ENCODE assay signal across 8 cellular contexts in the genomic region with DNA sequence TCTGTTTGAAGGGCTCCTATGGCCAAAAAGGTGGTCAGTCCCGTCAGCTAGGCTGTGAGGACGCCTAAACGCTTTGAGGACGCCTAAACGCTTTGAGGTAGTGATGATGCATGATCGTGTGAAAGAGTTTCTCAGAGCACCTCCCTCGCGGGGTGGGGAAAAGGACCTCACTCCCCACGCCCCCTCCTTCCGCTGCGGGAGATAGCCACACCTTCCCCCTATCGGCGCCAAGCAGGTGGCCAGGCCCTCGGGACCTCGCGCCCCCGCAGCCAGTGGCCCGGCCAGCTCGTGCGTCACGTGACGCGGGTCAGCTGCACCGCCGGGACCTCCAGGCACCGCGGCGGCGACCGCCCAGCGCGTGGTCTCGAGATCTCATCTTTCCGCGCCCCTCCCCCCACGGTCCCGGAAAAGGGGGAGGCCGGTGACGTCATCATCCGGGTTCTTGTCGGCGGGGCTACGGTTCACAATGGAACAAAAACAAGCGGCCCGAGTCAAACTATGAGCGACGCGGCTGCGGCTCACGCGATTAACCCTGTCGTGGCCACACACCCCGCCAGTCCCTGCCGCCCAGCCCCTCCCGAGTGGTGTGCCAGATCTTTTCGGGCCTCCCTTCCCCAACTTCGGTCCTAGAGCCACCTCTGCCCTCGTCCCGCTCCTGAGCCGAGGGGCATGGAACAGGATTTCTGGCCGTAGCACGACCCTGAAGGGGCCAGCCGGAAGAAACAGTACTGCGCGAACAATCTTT. TPM values are rescaled to one million over a fixed set of nuclear protein-coding genes. Genes with fewer than 3 reads are reported as not detected.
DNase-seq lines count a peak whose midpoint lies in the region; ATAC-seq and TF ChIP-seq lines count a peak whose summit lies in the region.

No MANE protein-coding gene starts in this region.

- DNase-seq in GM10266 (ENCODE audit: extremely low spot score) (peak; percentile 82), NCI-H1092 treated with DMSO at 0.1 percent for 48 hours (lab: John Stamatoyannopoulos, UW) (peak; percentile 99), glomerular endothelial cell (ENCODE audit: extremely low read depth, low read depth, low spot score) (peak; percentile 74), nucleus accumbens (lab: John Stamatoyannopoulos, UW) (peak; percentile 8 to 98 (median 91)), suprapubic skin (ENCODE audit: low spot score in 2 of 2) (peak; percentile 96 to 99)

- H3K27ac Mint-ChIP-seq in activated naive CD8-positive, alpha-beta T cell = peak overlapping the region; percentile 99

- no peaks in the 10 kb centered on the region for H3K36me3 ChIP-seq in suprapubic skin

- no peak for TF ChIP-seq EP300 in suprapubic skin (IDR thresholded peaks at IDR 0.05)

- peak overlapping the region; percentile 83 for H3K4me3 ChIP-seq in suprapubic skin

- peak; percentile 60 for ATAC-seq in HG02623 (IDR thresholded peaks at IDR 0.05; ENCODE audit: unreplicated experiment)
- peak; percentile 72 for ATAC-seq in SK-N-SH treated with all-trans-retinoic acid at 6 μM for 48 hours

- TF ChIP-seq CTCF in GM10266 (IDR thresholded peaks at IDR 0.05; ENCODE audit: control insufficient read depth, insufficient read depth, low read depth, missing control alignments) (no peak), suprapubic skin (IDR thresholded peaks at IDR 0.05) (no peak)

- no peaks in the 10 kb centered on the region for H3K27me3 ChIP-seq in suprapubic skin

- TF ChIP-seq POLR2A in suprapubic skin (IDR thresholded peaks at IDR 0.05) = peak in 1 of 2 donors; percentile 63

- no peaks in the 10 kb centered on the region for H3K27me3 Mint-ChIP-seq in activated naive CD8-positive, alpha-beta T cell

- peak overlapping the region; percentile 94 for H3K27ac ChIP-seq in suprapubic skin

- H3K9me3 ChIP-seq in suprapubic skin = no peaks in the 10 kb centered on the region

- peak overlapping the region; percentile 93 for H3K4me3 Mint-ChIP-seq in activated naive CD8-positive, alpha-beta T cell

- no peaks in the 10 kb centered on the region for H3K9me3 Mint-ChIP-seq in activated naive CD8-positive, alpha-beta T cell (ENCODE audit: low read depth)

- peaks cover 28% of the 10 kb centered on the region for H3K4me1 Mint-ChIP-seq in activated naive CD8-positive, alpha-beta T cell (ENCODE audit: low read depth)

- peaks cover 2% of the 10 kb centered on the region for H3K36me3 Mint-ChIP-seq in activated naive CD8-positive, alpha-beta T cell

- WGBS in suprapubic skin = under 1% methylated on average over 18 of the region's 65 CpGs

- H3K4me1 ChIP-seq in suprapubic skin = peaks cover 15% of the 10 kb centered on the region

TF ChIP-seq in SK-N-SH treated with all-trans-retinoic acid at 6 μM for 48 hours, 23 proteins besides CTCF, POLR2A, EP300 and RAD21 (continues in another document):
- TF ChIP-seq SNAI2 (CRISPR knock-in tag; IDR thresholded peaks at IDR 0.05) (peak; percentile 98), TOX (CRISPR knock-in tag; IDR thresholded peaks at IDR 0.05; ENCODE audit: borderline replicate concordance) (no peak), ZNF8 (CRISPR knock-in tag; IDR thresholded peaks at IDR 0.05) (peak; percentile 9; the same call in 1 of the 2 replicates), ZC3H10 (CRISPR knock-in tag; IDR thresholded peaks at IDR 0.05) (0 out of 2 replicates have a peak, but pooled peaks have one; percentile 46), ZFP30 (CRISPR knock-in tag; IDR thresholded peaks at IDR 0.05) (peak; percentile 74), GLIS3 (CRISPR knock-in tag; IDR thresholded peaks at IDR 0.05) (peak; percentile 83; the same call in 1 of the 2 replicates), ZNF70 (CRISPR knock-in tag; IDR thresholded peaks at IDR 0.05) (peak; percentile 65), CSDC2 (CRISPR knock-in tag; IDR thresholded peaks at IDR 0.05) (0 out of 2 replicates have a peak, but pooled peaks have one; percentile 88), TCF4 (CRISPR knock-in tag; IDR thresholded peaks at IDR 0.05; ENCODE audit: borderline replicate concordance) (no peak), ISL1 (CRISPR knock-in tag; IDR thresholded peaks at IDR 0.05) (0 out of 2 replicates have a peak, but pooled peaks have one; percentile 5), PPARA (CRISPR knock-in tag; IDR thresholded peaks at IDR 0.05; ENCODE audit: borderline replicate concordance) (peak; percentile 91), ESRRG (CRISPR knock-in tag; IDR thresholded peaks at IDR 0.05) (peak; percentile 57; the same call in 1 of the 2 replicates), OSR1 (CRISPR knock-in tag; IDR thresholded peaks at IDR 0.05) (no peak), BACH2 (CRISPR knock-in tag; IDR thresholded peaks at IDR 0.05; ENCODE audit: borderline replicate concordance) (0 out of 2 replicates have a peak, but pooled peaks have one; percentile 72), RARB (CRISPR knock-in tag; IDR thresholded peaks at IDR 0.05) (no peak), ARNTL (CRISPR knock-in tag; IDR thresholded peaks at IDR 0.05; ENCODE audit: borderline replicate concordance, low read depth) (no peak)
- TF ChIP-seq, protein P1, sequence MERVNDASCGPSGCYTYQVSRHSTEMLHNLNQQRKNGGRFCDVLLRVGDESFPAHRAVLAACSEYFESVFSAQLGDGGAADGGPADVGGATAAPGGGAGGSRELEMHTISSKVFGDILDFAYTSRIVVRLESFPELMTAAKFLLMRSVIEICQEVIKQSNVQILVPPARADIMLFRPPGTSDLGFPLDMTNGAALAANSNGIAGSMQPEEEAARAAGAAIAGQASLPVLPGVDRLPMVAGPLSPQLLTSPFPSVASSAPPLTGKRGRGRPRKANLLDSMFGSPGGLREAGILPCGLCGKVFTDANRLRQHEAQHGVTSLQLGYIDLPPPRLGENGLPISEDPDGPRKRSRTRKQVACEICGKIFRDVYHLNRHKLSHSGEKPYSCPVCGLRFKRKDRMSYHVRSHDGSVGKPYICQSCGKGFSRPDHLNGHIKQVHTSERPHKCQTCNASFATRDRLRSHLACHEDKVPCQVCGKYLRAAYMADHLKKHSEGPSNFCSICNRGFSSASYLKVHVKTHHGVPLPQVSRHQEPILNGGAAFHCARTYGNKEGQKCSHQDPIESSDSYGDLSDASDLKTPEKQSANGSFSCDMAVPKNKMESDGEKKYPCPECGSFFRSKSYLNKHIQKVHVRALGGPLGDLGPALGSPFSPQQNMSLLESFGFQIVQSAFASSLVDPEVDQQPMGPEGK (CRISPR knock-in tag; IDR thresholded peaks at IDR 0.05; ENCODE audit: borderline replicate concordance) = no peak; the same call in 1 of the 2 replicates
- TF ChIP-seq, protein P2, sequence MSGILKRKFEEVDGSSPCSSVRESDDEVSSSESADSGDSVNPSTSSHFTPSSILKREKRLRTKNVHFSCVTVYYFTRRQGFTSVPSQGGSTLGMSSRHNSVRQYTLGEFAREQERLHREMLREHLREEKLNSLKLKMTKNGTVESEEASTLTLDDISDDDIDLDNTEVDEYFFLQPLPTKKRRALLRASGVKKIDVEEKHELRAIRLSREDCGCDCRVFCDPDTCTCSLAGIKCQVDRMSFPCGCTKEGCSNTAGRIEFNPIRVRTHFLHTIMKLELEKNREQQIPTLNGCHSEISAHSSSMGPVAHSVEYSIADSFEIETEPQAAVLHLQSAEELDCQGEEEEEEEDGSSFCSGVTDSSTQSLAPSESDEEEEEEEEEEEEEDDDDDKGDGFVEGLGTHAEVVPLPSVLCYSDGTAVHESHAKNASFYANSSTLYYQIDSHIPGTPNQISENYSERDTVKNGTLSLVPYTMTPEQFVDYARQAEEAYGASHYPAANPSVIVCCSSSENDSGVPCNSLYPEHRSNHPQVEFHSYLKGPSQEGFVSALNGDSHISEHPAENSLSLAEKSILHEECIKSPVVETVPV (CRISPR knock-in tag; IDR thresholded peaks at IDR 0.05) = peak; percentile 36; the same call in 1 of the 2 replicates
- TF ChIP-seq, protein P3, sequence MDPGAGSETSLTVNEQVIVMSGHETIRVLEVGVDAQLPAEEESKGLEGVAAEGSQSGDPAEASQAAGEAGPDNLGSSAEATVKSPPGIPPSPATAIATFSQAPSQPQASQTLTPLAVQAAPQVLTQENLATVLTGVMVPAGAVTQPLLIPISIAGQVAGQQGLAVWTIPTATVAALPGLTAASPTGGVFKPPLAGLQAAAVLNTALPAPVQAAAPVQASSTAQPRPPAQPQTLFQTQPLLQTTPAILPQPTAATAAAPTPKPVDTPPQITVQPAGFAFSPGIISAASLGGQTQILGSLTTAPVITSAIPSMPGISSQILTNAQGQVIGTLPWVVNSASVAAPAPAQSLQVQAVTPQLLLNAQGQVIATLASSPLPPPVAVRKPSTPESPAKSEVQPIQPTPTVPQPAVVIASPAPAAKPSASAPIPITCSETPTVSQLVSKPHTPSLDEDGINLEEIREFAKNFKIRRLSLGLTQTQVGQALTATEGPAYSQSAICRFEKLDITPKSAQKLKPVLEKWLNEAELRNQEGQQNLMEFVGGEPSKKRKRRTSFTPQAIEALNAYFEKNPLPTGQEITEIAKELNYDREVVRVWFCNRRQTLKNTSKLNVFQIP (CRISPR knock-in tag; IDR thresholded peaks at IDR 0.05; ENCODE audit: borderline replicate concordance, low read depth) = no peak
- TF ChIP-seq, protein P4, sequence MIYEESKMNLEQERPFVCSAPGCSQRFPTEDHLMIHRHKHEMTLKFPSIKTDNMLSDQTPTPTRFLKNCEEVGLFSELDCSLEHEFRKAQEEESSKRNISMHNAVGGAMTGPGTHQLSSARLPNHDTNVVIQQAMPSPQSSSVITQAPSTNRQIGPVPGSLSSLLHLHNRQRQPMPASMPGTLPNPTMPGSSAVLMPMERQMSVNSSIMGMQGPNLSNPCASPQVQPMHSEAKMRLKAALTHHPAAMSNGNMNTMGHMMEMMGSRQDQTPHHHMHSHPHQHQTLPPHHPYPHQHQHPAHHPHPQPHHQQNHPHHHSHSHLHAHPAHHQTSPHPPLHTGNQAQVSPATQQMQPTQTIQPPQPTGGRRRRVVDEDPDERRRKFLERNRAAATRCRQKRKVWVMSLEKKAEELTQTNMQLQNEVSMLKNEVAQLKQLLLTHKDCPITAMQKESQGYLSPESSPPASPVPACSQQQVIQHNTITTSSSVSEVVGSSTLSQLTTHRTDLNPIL (CRISPR knock-in tag; IDR thresholded peaks at IDR 0.05; ENCODE audit: low read depth) = peak; percentile 75

RNA-seq across cellular contexts. Expression of a gene that starts 0.7 kb away (rescaled TPM):
- total RNA-seq in glomerular endothelial cell = 73.7 and 81.8 TPM in 2 replicates
- total RNA-seq in suprapubic skin = 10 to 100 TPM; 57.2 to 85.9 (median 65.2) TPM

Comparison
In these comparisons a context has a peak if more than half of its experiments do, and no peak if none do; other contexts are left out.
1. Peak in every context shown above with its lines: DNase-seq, ATAC-seq, H3K4me3 ChIP-seq and H3K27ac ChIP-seq.